8 cellular contexts compared by ENCODE assay signal in genomic region chr22:37267661-37268413, GRCh38. TPM values are rescaled to one million over a fixed set of nuclear protein-coding genes. Genes with fewer than 3 reads are reported as not detected.
A peak's percentile ranks its signal among the peaks of the same experiment; 100 is the strongest.
DNase-seq lines count a peak whose midpoint lies in the region; ATAC-seq, FAIRE-seq and TF ChIP-seq lines count a peak whose summit lies in the region.

No MANE protein-coding gene starts in this region.

- peaks cover 10% of the 10 kb centered on the region for H3K4me1 ChIP-seq in A549

- TF ChIP-seq EP300 in A549 (IDR thresholded peaks at IDR 0.05) = no peak

- TF ChIP-seq POLR2A in A549 (IDR thresholded peaks at IDR 0.05; ENCODE audit: low read length) (no peak), GM12892 (IDR thresholded peaks at IDR 0.05; ENCODE audit: low read depth, low read length) (no peak)

- TF ChIP-seq RAD21 in A549 (conservative IDR thresholded peaks at IDR 0.05 in 1 of 2, IDR thresholded peaks at IDR 0.05 in 1 of 2) = no peak

- FAIRE-seq in A549 (lab: Jason Lieb, UNC) (no peak), GM12892 (lab: Jason Lieb, UNC) (peak; percentile 24)

- ATAC-seq in A549 (no peak), HG03378 (IDR thresholded peaks at IDR 0.05; ENCODE audit: unreplicated experiment) (no peak), HG02642 (IDR thresholded peaks at IDR 0.05; ENCODE audit: poor library complexity, unreplicated experiment) (no peak)

- H3K27ac ChIP-seq in A549 = peak overlapping the region; percentile 57 to 84; a peak in 5 of 6 replicates

- peak overlapping the region; percentile 79 for H3K4me2 ChIP-seq in A549

- CTCF ChIA-PET in A549 (lab: Yijun Ruan, JAX) = interaction anchor here (0.8 to 6.9 kb wide), 11 partner anchors 8 to 189 kb away, joined by 3 to 55 read pairs (median 5); partner anchors contain the start of gene RAC2

- H3K4me3 ChIP-seq in A549 (no peak overlapping the region; the same call in 2 of the 3 replicates), fibroblast of villous mesenchyme (ENCODE audit: low read depth, low read length) (no peak overlapping the region)

- POLR2A ChIA-PET in A549 (lab: Yijun Ruan, JAX) = no interaction called here

- 76% methylated on average over 11 of the region's 11 CpGs for WGBS in A549 (ENCODE audit: missing lambda C conversion rate)

- peaks cover 18% of the 10 kb centered on the region for H3K9me3 ChIP-seq in A549

- DNase-seq in A549 (ENCODE audit: low read depth in 1 of 2, low spot score in 1 of 2) = no peak
- DNase-seq in GM12892 (ENCODE audit: insufficient read length) = no peak
- peak; percentile 63 for DNase-seq in SKM-1 (lab: John Stamatoyannopoulos, UW; ENCODE audit: unreplicated experiment)
- DNase-seq in fibroblast of villous mesenchyme (ENCODE audit: low read depth) = peak; percentile 33
- DNase-seq in head of caudate nucleus = no peak
- no peak for DNase-seq in islet precursor cell

- TF ChIP-seq CTCF in A549 (IDR thresholded peaks at IDR 0.05) (no peak), fibroblast of villous mesenchyme (IDR thresholded peaks at IDR 0.05; ENCODE audit: insufficient read depth, low read depth, low read length) (no peak)

- intact Hi-C loops in head of caudate nucleus (cut with DNase I) = no loop called here

TF ChIP-seq in A549, 52 proteins besides CTCF, POLR2A, EP300 and RAD21:
- TF ChIP-seq RFX5 (IDR thresholded peaks at IDR 0.05) = no peak
- no peak for TF ChIP-seq HOXA7 (CRISPR knock-in tag; IDR thresholded peaks at IDR 0.05)
- TF ChIP-seq E2F6 (IDR thresholded peaks at IDR 0.05; ENCODE audit: borderline replicate concordance, low read depth) = no peak
- no peak for TF ChIP-seq EHF (CRISPR knock-in tag; IDR thresholded peaks at IDR 0.05)
- no peak for TF ChIP-seq KDM1A (IDR thresholded peaks at IDR 0.05; ENCODE audit: low read depth)
- no peak for TF ChIP-seq KDM5A (IDR thresholded peaks at IDR 0.05)
- TF ChIP-seq HOXB5 (CRISPR knock-in tag; IDR thresholded peaks at IDR 0.05) = no peak
- no peak for TF ChIP-seq JUNB (IDR thresholded peaks at IDR 0.05)
- TF ChIP-seq TP53 (CRISPR knock-in tag; IDR thresholded peaks at IDR 0.05) = no peak
- TF ChIP-seq HES2 (IDR thresholded peaks at IDR 0.05) = no peak

RNA-seq across cellular contexts. Expression of gene CYTH4, which starts 14.5 kb away (rescaled TPM):
- polyA plus RNA-seq in A549 (2011; rRNA removed) = 0.03 and 0.05 TPM in 2 replicates
- 0.09 and 0.16 TPM in 2 replicates for polyA plus RNA-seq in A549 (2012; cell fraction: cytosol; rRNA removed)
- polyA plus RNA-seq in A549 (2012; cell fraction: nucleus; rRNA removed) = 0.24 and 0.32 TPM in 2 replicates
- 0.10 to 0.24 TPM (median 0.15 TPM) in 3 replicates for polyA plus RNA-seq in A549 (2017; fragmentation: RNase III; extraction: RNeasy Plus Mini Kit Qiagen cat#74134 plus additional on column Dnase treatment)
- polyA minus RNA-seq in A549 (2011; rRNA and poly(A)+ RNA removed) = 0.04 TPM in 1 of 2 replicates, not detected in the other
- polyA plus RNA-seq in GM12892 (2012; ENCODE audit: missing spikeins) = 12.8 TPM
- under 0.01 TPM in 2 replicates for total RNA-seq in fibroblast of villous mesenchyme

RNA-seq across cellular contexts. Expression of gene RAC2, which starts 23.8 kb away (rescaled TPM):
- polyA plus RNA-seq in A549 (2011; rRNA removed) (0.12 TPM in 1 of 2 replicates, not detected in the other), A549 (2017; fragmentation: RNase III; extraction: RNeasy Plus Mini Kit Qiagen cat#74134 plus additional on column Dnase treatment) (0.05 to 0.07 TPM (median 0.05 TPM) in 3 replicates)
- polyA plus RNA-seq in A549 (2012; cell fraction: cytosol; rRNA removed) = 0.12 and 0.16 TPM in 2 replicates
- polyA plus RNA-seq in A549 (2012; cell fraction: nucleus; rRNA removed) = 0.17 and 0.22 TPM in 2 replicates
- not detected in 2 replicates for polyA minus RNA-seq in A549 (2011; rRNA and poly(A)+ RNA removed)
- 247 TPM for polyA plus RNA-seq in GM12892 (2012; ENCODE audit: missing spikeins)
- total RNA-seq in fibroblast of villous mesenchyme = 8.1 and 11.2 TPM in 2 replicates

RNA-seq across cellular contexts. Expression of gene SSTR3, which starts 55.6 kb away (rescaled TPM):
- polyA plus RNA-seq in A549 (2011; rRNA removed) = not detected in 2 replicates
- polyA plus RNA-seq in A549 (2012; cell fraction: cytosol; rRNA removed) = not detected in 2 replicates
- 0.07 TPM in 1 of 2 replicates, not detected in the other for polyA plus RNA-seq in A549 (2012; cell fraction: nucleus; rRNA removed)
- not detected in 3 replicates for polyA plus RNA-seq in A549 (2017; fragmentation: RNase III; extraction: RNeasy Plus Mini Kit Qiagen cat#74134 plus additional on column Dnase treatment)
- not detected in 2 replicates for polyA minus RNA-seq in A549 (2011; rRNA and poly(A)+ RNA removed)
- polyA plus RNA-seq in GM12892 (2012; ENCODE audit: missing spikeins) = 2.8 TPM
- not detected in 2 replicates for total RNA-seq in fibroblast of villous mesenchyme

Comparison
In these comparisons a context has a peak if more than half of its experiments do, and no peak if none do; other contexts are left out.
1. DNase-seq: peak in SKM-1 (single experiment) and fibroblast of villous mesenchyme (single experiment); none in A549 (0 of 2), GM12892 (single experiment), head of caudate nucleus (0 of 42) and islet precursor cell (single experiment).